In genomic region chrX:1792636-1793035, GRCh38 we compare ENCODE assay signal across 7 cellular contexts.
"Had no signal": no experiment of that assay in that cellular context is flagged by ENCODE, and none has a peak within 500 bp of the region (broad histone marks: within the 10 kb centered on the region; RNA-seq: fewer than 3 reads in every experiment).

No MANE protein-coding gene starts in this region.

- H3K4me3 ChIP-seq: K562 had no signal

- DNase-seq: IMR-90, KBM-7, KG1 had no signal

- H3K4me1 Mint-ChIP-seq: IgD-negative memory B cell had no signal

- H3K9me3 Mint-ChIP-seq: IgD-negative memory B cell had no signal

- H3K36me3 Mint-ChIP-seq: IgD-negative memory B cell had no signal

- H3K27me3 Mint-ChIP-seq: IgD-negative memory B cell had no signal

- H3K4me3 Mint-ChIP-seq: IgD-negative memory B cell had no signal

- H3K27ac ChIP-seq: HL-60 had no signal

- H3K27ac Mint-ChIP-seq: IgD-negative memory B cell had no signal

- ATAC-seq: HepG2, K562 had no signal
